In genomic region chr19:44356383-44357111, GRCh38 we compare ENCODE assay signal across 1 cellular context.
A peak's percentile ranks its signal among the peaks of the same experiment; 100 is the strongest.
TF ChIP-seq lines count a peak whose summit lies in the region.

Gene ZNF112, minus strand, starts transcription at chr19:44356680. Its CDS starts 16,141 bp downstream, at chr19:44340539.

TF ChIP-seq in HepG2, 621 proteins besides CTCF, POLR2A, EP300 and RAD21 (continued from another document and continues in another):
- TF ChIP-seq THAP7 (CRISPR knock-in tag; IDR thresholded peaks at IDR 0.05), result no peak
- TF ChIP-seq RBFOX2 (IDR thresholded peaks at IDR 0.05; ENCODE audit: low read depth, low read length), result peak; percentile 52; the same call in 1 of the 2 replicates
- TF ChIP-seq ZNF615 (CRISPR knock-in tag; IDR thresholded peaks at IDR 0.05; ENCODE audit: borderline replicate concordance), result no peak
- no peak for TF ChIP-seq TAF15 (IDR thresholded peaks at IDR 0.05; ENCODE audit: low read depth, low read length, poor library complexity, severe bottlenecking)
- peak; percentile 41; the same call in 1 of the 2 replicates for TF ChIP-seq ZBTB40 (IDR thresholded peaks at IDR 0.05)
- peak; percentile 45; the same call in 1 of the 2 replicates for TF ChIP-seq ZBTB40 (CRISPR knock-in tag; IDR thresholded peaks at IDR 0.05)
- TF ChIP-seq HMG20A (CRISPR knock-in tag; IDR thresholded peaks at IDR 0.05; ENCODE audit: borderline replicate concordance), result no peak
- TF ChIP-seq MEIS1 (CRISPR knock-in tag; IDR thresholded peaks at IDR 0.05; ENCODE audit: borderline replicate concordance), result no peak
- TF ChIP-seq GLI4 (CRISPR knock-in tag; IDR thresholded peaks at IDR 0.05; ENCODE audit: borderline replicate concordance), result no peak
- no peak for TF ChIP-seq HNF4G (IDR thresholded peaks at IDR 0.05; ENCODE audit: borderline replicate concordance, low read depth, low read length)
- no peak; the same call in 1 of the 2 replicates for TF ChIP-seq HNF4G (CRISPR knock-in tag; IDR thresholded peaks at IDR 0.05; ENCODE audit: borderline replicate concordance, low read depth)
- TF ChIP-seq ZNF556 (CRISPR knock-in tag; IDR thresholded peaks at IDR 0.05; ENCODE audit: borderline replicate concordance), result no peak
- no peak for TF ChIP-seq ZNF576 (CRISPR knock-in tag; IDR thresholded peaks at IDR 0.05)
- TF ChIP-seq ZNF260 (CRISPR knock-in tag; IDR thresholded peaks at IDR 0.05; ENCODE audit: borderline replicate concordance, low read depth), result no peak
- TF ChIP-seq ZFP1 (CRISPR knock-in tag; IDR thresholded peaks at IDR 0.05), result no peak
- no peak; the same call in 1 of the 2 replicates for TF ChIP-seq ZNF343 (CRISPR knock-in tag; IDR thresholded peaks at IDR 0.05)
- no peak for TF ChIP-seq CCDC6 (CRISPR knock-in tag; IDR thresholded peaks at IDR 0.05)
- no peak for TF ChIP-seq TCF7L2 (IDR thresholded peaks at IDR 0.05; ENCODE audit: low read depth, low read length)
- no peak for TF ChIP-seq MAZ (IDR thresholded peaks at IDR 0.05; ENCODE audit: borderline replicate concordance, low read depth, low read length)
- TF ChIP-seq MAZ (CRISPR knock-in tag; IDR thresholded peaks at IDR 0.05; ENCODE audit: low read depth), result 0 out of 2 replicates have a peak, but pooled peaks have one; percentile 17
- TF ChIP-seq NFATC3 (CRISPR knock-in tag; IDR thresholded peaks at IDR 0.05), result no peak
- no peak for TF ChIP-seq ZBTB34 (CRISPR knock-in tag; IDR thresholded peaks at IDR 0.05)
- no peak for TF ChIP-seq ZNF724P (CRISPR knock-in tag; IDR thresholded peaks at IDR 0.05; ENCODE audit: borderline replicate concordance)
- TF ChIP-seq ETV5 (CRISPR knock-in tag; IDR thresholded peaks at IDR 0.05; ENCODE audit: borderline replicate concordance), result peak; percentile 66
- 0 out of 2 replicates have a peak, but pooled peaks have one; percentile 38 for TF ChIP-seq MXD4 (CRISPR knock-in tag; IDR thresholded peaks at IDR 0.05)
- no peak for TF ChIP-seq RERE (CRISPR knock-in tag; IDR thresholded peaks at IDR 0.05; ENCODE audit: low read depth)
- TF ChIP-seq THAP8 (CRISPR knock-in tag; IDR thresholded peaks at IDR 0.05; ENCODE audit: borderline replicate concordance), result no peak
- TF ChIP-seq ZNF17 (CRISPR knock-in tag; IDR thresholded peaks at IDR 0.05), result no peak
- no peak for TF ChIP-seq MED8 (CRISPR knock-in tag; IDR thresholded peaks at IDR 0.05; ENCODE audit: insufficient replicate concordance)
- TF ChIP-seq SNAPC5 (CRISPR knock-in tag; IDR thresholded peaks at IDR 0.05; ENCODE audit: borderline replicate concordance), result no peak
- TF ChIP-seq GATAD2A (CRISPR knock-in tag; IDR thresholded peaks at IDR 0.05), result no peak
- no peak for TF ChIP-seq ZNF775 (CRISPR knock-in tag; IDR thresholded peaks at IDR 0.05; ENCODE audit: borderline replicate concordance)
- TF ChIP-seq U2AF1 (optimal IDR thresholded peaks at IDR 0.05; ENCODE audit: low read depth, low read length), result no peak
